In genomic region chr6:142843344-142843743, GRCh38 we compare ENCODE assay signal across 8 cellular contexts.
DNase-seq lines count a peak whose midpoint lies in the region; ATAC-seq and TF ChIP-seq lines count a peak whose summit lies in the region.

No MANE protein-coding gene starts in this region.

- H3K27ac Mint-ChIP-seq in activated CD4-positive, alpha-beta T cell treated with anti-CD3 and anti-CD28 coated beads, Interleukin-2, amount 10 ng/mL, durations not matched to agents 24 days and 14 days = peak overlapping the region; percentile 82

- H3K27ac ChIP-seq in Peyer's patch = peak overlapping the region; percentile 14 to 81 (median 70)
- H3K27ac ChIP-seq in epithelial cell of prostate = peak overlapping the region; percentile 23
- H3K27ac ChIP-seq in Karpas-422 (ENCODE audit: low read length) = no peak overlapping the region

- H3K36me3 ChIP-seq in Peyer's patch (no peaks in the 10 kb centered on the region), Karpas-422 (ENCODE audit: insufficient read depth, low read length) (no peaks in the 10 kb centered on the region)

- H3K9ac ChIP-seq in Karpas-422 (ENCODE audit: low read length) = no peak overlapping the region

- H3K4me1 ChIP-seq in Peyer's patch = peaks cover 7 to 51% (median 18%) of the 10 kb centered on the region in 4 donors
- peaks cover 10% of the 10 kb centered on the region for H3K4me1 ChIP-seq in Karpas-422 (ENCODE audit: low read length)

- H4K20me1 ChIP-seq in Karpas-422 (ENCODE audit: insufficient read depth, low read depth, low read length) = no peaks in the 10 kb centered on the region

- H3K27me3 ChIP-seq in Peyer's patch = no peaks in the 10 kb centered on the region
- H3K27me3 ChIP-seq in Karpas-422 (ENCODE audit: low read length) = no peaks in the 10 kb centered on the region

- no peaks in the 10 kb centered on the region for H3K79me2 ChIP-seq in Karpas-422 (ENCODE audit: low read length)

- no peaks in the 10 kb centered on the region for H3K9me2 ChIP-seq in Karpas-422 (replicated peaks; ENCODE audit: insufficient read depth, low read length)

- intact Hi-C loops in activated CD4-positive, alpha-beta T cell treated with anti-CD3 and anti-CD28 coated beads, Interleukin-2, amount 10 ng/mL, durations not matched to agents 24 days and 14 days (cut with micrococcal nuclease) = loop anchor here (1.0 to 10.0 kb wide), 12 partner anchors 8 to 1624 kb away; partner anchors contain the start of gene AIG1

- no peak overlapping the region for H2AFZ ChIP-seq in Karpas-422 (ENCODE audit: low read length)

- H3K4me2 ChIP-seq in Karpas-422 (ENCODE audit: low read depth, low read length, poor library complexity, severe bottlenecking) = no peak overlapping the region

- TF ChIP-seq POLR2A in Peyer's patch (IDR thresholded peaks at IDR 0.05) = no peak

- peaks cover 73% of the 10 kb centered on the region for H3K4me1 Mint-ChIP-seq in activated CD4-positive, alpha-beta T cell treated with anti-CD3 and anti-CD28 coated beads, Interleukin-2, amount 10 ng/mL, durations not matched to agents 24 days and 14 days

- H3K9me3 Mint-ChIP-seq in activated CD4-positive, alpha-beta T cell treated with anti-CD3 and anti-CD28 coated beads, Interleukin-2, amount 10 ng/mL, durations not matched to agents 24 days and 14 days = no peaks in the 10 kb centered on the region

- H3K27me3 Mint-ChIP-seq in activated CD4-positive, alpha-beta T cell treated with anti-CD3 and anti-CD28 coated beads, Interleukin-2, amount 10 ng/mL, durations not matched to agents 24 days and 14 days = no peaks in the 10 kb centered on the region

- peak overlapping the region in 2 of 4 donors; percentile 7 to 14 for H3K4me3 ChIP-seq in Peyer's patch
- H3K4me3 ChIP-seq in Karpas-422 (ENCODE audit: low read length) = no peak overlapping the region

- no peaks in the 10 kb centered on the region for H3K9me3 ChIP-seq in Peyer's patch
- H3K9me3 ChIP-seq in Karpas-422 (ENCODE audit: low read length) = no peaks in the 10 kb centered on the region

- H3K4me3 Mint-ChIP-seq in activated CD4-positive, alpha-beta T cell treated with anti-CD3 and anti-CD28 coated beads, Interleukin-2, amount 10 ng/mL, durations not matched to agents 24 days and 14 days = peak overlapping the region; percentile 80

- peaks cover 8% of the 10 kb centered on the region for H3K36me3 Mint-ChIP-seq in activated CD4-positive, alpha-beta T cell treated with anti-CD3 and anti-CD28 coated beads, Interleukin-2, amount 10 ng/mL, durations not matched to agents 24 days and 14 days (ENCODE audit: low read depth)

- no peak for TF ChIP-seq CTCF in Peyer's patch (IDR thresholded peaks at IDR 0.05)

- ATAC-seq in stimulated activated naive CD8-positive, alpha-beta T cell treated with anti-CD3 and anti-CD28 coated beads, Interleukin-15, Interleukin-2, amounts not matched to agents 100 U/mL and 50 U/mL, for 24 hours = peak; percentile 45

- peak; percentile 72 for DNase-seq in activated CD4-positive, alpha-beta T cell treated with anti-CD3 and anti-CD28 coated beads, Interleukin-2, amount 10 ng/mL, durations not matched to agents 24 days and 14 days
- no peak for DNase-seq in activated CD4-positive, alpha-beta T cell treated with anti-CD3 and anti-CD28 coated beads for 1 hour
- DNase-seq in Peyer's patch = no peak
- DNase-seq in epithelial cell of prostate (ENCODE audit: low read depth, low spot score) = no peak
- no peak for DNase-seq in stimulated activated naive CD8-positive, alpha-beta T cell treated with anti-CD3 and anti-CD28 coated beads, Interleukin-15, Interleukin-2, amounts not matched to agents 100 U/mL and 50 U/mL, for 24 hours
- no peak for DNase-seq in hypothalamus (lab: John Stamatoyannopoulos, UW)
- no peak for DNase-seq in Karpas-422
- no peak for DNase-seq in DMS79 (lab: John Stamatoyannopoulos, UW)
